In genomic region chr12:121748571-121749265, GRCh38 we compare ENCODE assay signal across 8 cellular contexts. TPM values are rescaled to one million over a fixed set of nuclear protein-coding genes. Genes with fewer than 3 reads are reported as not detected.
DNase-seq lines count a peak whose midpoint lies in the region; ATAC-seq lines count a peak whose summit lies in the region.

No MANE protein-coding gene starts in this region.

- no peak overlapping the region for H3K27ac ChIP-seq in Karpas-422 (ENCODE audit: low read length)

- no peaks in the 10 kb centered on the region for H4K20me1 ChIP-seq in Karpas-422 (ENCODE audit: insufficient read depth, low read depth, low read length)

- H3K9ac ChIP-seq in Karpas-422 (ENCODE audit: low read length) = no peak overlapping the region

- no peak overlapping the region for H3K4me3 ChIP-seq in Karpas-422 (ENCODE audit: low read length)

- peak overlapping the region; percentile 1 for H3K27ac Mint-ChIP-seq in activated naive CD8-positive, alpha-beta T cell treated with anti-CD3 and anti-CD28 coated beads for 36 hours

- no peak overlapping the region for H3K4me3 Mint-ChIP-seq in activated naive CD8-positive, alpha-beta T cell treated with anti-CD3 and anti-CD28 coated beads for 36 hours

- ATAC-seq in HG02798 (IDR thresholded peaks at IDR 0.05; ENCODE audit: poor library complexity, unreplicated experiment) = no peak
- ATAC-seq in HG03520 (IDR thresholded peaks at IDR 0.05; ENCODE audit: unreplicated experiment) = no peak

- H3K27me3 ChIP-seq in Karpas-422 (ENCODE audit: low read length) = no peaks in the 10 kb centered on the region

- H2AFZ ChIP-seq in Karpas-422 (ENCODE audit: low read length) = no peak overlapping the region

- no peaks in the 10 kb centered on the region for H3K9me2 ChIP-seq in Karpas-422 (replicated peaks; ENCODE audit: insufficient read depth, low read length)

- no peaks in the 10 kb centered on the region for H3K4me1 ChIP-seq in Karpas-422 (ENCODE audit: low read length)

- no peaks in the 10 kb centered on the region for H3K9me3 ChIP-seq in Karpas-422 (ENCODE audit: low read length)

- DNase-seq in EL = peak; percentile 88
- DNase-seq in Karpas-422 = peak; percentile 52
- DNase-seq in activated naive CD8-positive, alpha-beta T cell treated with anti-CD3 and anti-CD28 coated beads for 36 hours = no peak
- DNase-seq in iris pigment epithelial cell (ENCODE audit: low read depth) = peak; percentile 94
- no peak for DNase-seq in NCI-H1417 treated with DMSO at 0.1 percent for 48 hours (lab: John Stamatoyannopoulos, UW)
- DNase-seq in LoVo (ENCODE audit: low spot score) = no peak

- no peaks in the 10 kb centered on the region for H3K9me3 Mint-ChIP-seq in activated naive CD8-positive, alpha-beta T cell treated with anti-CD3 and anti-CD28 coated beads for 36 hours

- H3K4me2 ChIP-seq in Karpas-422 (ENCODE audit: low read depth, low read length, poor library complexity, severe bottlenecking) = no peak overlapping the region

- H3K79me2 ChIP-seq in Karpas-422 (ENCODE audit: low read length) = no peaks in the 10 kb centered on the region

- H3K36me3 Mint-ChIP-seq in activated naive CD8-positive, alpha-beta T cell treated with anti-CD3 and anti-CD28 coated beads for 36 hours = peaks cover 13% of the 10 kb centered on the region

- H3K36me3 ChIP-seq in Karpas-422 (ENCODE audit: insufficient read depth, low read length) = no peaks in the 10 kb centered on the region; the same call in 1 of the 2 replicates

- H3K4me1 Mint-ChIP-seq in activated naive CD8-positive, alpha-beta T cell treated with anti-CD3 and anti-CD28 coated beads for 36 hours = peaks cover 2% of the 10 kb centered on the region

- H3K27me3 Mint-ChIP-seq in activated naive CD8-positive, alpha-beta T cell treated with anti-CD3 and anti-CD28 coated beads for 36 hours = no peaks in the 10 kb centered on the region

RNA-seq across cellular contexts. Expression of gene TMEM120B, which starts 36.2 kb away (rescaled TPM):
- 8.7 and 15.8 TPM in 2 replicates for total RNA-seq in Karpas-422 (2014; rRNA removed; shearing (Covaris generic); ENCODE audit: low replicate concordance)
- total RNA-seq in activated naive CD8-positive, alpha-beta T cell treated with anti-CD3 and anti-CD28 coated beads for 36 hours = 10 to 100 TPM; 14.5 to 15.2 TPM

RNA-seq across cellular contexts. Expression of gene RHOF, which starts 44.8 kb away (rescaled TPM):
- 7.2 and 17.5 TPM in 2 replicates for total RNA-seq in Karpas-422 (2014; rRNA removed; shearing (Covaris generic); ENCODE audit: low replicate concordance)
- total RNA-seq in activated naive CD8-positive, alpha-beta T cell treated with anti-CD3 and anti-CD28 coated beads for 36 hours = 10 to 100 TPM; 78.6 to 85.5 TPM

RNA-seq across cellular contexts. Expression of gene SETD1B, which starts 55.1 kb away (rescaled TPM):
- total RNA-seq in Karpas-422 (2014; rRNA removed; shearing (Covaris generic); ENCODE audit: low replicate concordance) = 2.1 and 2.3 TPM in 2 replicates
- 10 to 100 TPM; 15.0 to 15.6 TPM for total RNA-seq in activated naive CD8-positive, alpha-beta T cell treated with anti-CD3 and anti-CD28 coated beads for 36 hours

Comparison
In these comparisons a context has a peak if more than half of its experiments do, and no peak if none do; other contexts are left out.
1. DNase-seq: peak in EL (single experiment), Karpas-422 (single experiment) and iris pigment epithelial cell (single experiment); none in activated naive CD8-positive, alpha-beta T cell treated with anti-CD3 and anti-CD28 coated beads for 36 hours (single experiment), NCI-H1417 treated with DMSO at 0.1 percent for 48 hours (single experiment) and LoVo (single experiment).